8 cellular contexts compared by ENCODE assay signal in the genomic region with DNA sequence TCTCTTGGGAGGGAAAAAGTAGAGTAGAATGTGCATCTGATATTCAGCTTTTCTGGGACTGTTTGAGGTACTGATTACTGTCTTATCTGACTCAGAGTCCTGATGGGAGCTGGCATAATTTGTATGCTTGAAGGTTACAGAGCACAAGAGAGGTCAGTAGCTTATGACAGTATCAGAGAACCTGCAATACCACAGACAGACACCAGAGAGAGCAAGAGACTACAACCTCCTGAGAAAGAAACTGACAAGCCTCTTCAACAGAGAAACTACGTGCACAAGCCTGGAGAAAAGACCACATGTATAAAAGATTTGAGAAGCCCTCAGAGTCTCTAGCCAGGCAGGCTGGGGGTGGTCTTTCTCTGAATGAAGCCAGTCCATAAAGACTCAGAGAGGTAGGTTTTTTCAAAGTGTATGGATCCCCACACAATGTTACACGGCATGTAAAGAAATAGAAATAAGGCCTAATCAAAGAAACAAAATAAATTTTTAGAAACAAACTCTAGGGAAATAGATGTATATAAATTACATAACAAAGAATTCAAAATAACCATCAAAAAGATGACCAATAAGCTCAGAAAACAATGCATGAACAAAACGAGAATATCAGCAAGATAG.
A peak's percentile ranks its signal among the peaks of the same experiment; 100 is the strongest.
DNase-seq lines count a peak whose midpoint lies in the region; ATAC-seq and TF ChIP-seq lines count a peak whose summit lies in the region.

No MANE protein-coding gene starts in this region.

- H3K4me2 ChIP-seq in KMS-11 (no peak overlapping the region), PC-9 (no peak overlapping the region), fibroblast of lung (ENCODE audit: extremely low read depth, insufficient read depth, low read length) (no peak overlapping the region)

- H3K27ac ChIP-seq in KMS-11: no peak overlapping the region
- no peak overlapping the region for H3K27ac ChIP-seq in PC-9
- H3K27ac ChIP-seq in fibroblast of lung (ENCODE audit: insufficient read depth, low read length): no peak overlapping the region

- CTCF ChIA-PET in PC-9 (lab: Charles Lee): interaction anchor here (0.6 kb wide), 1 partner anchor 1023 kb away, joined by 3 read pairs; no protein-coding TSS in a partner anchor

- intact Hi-C loops in PC-9 (cut with micrococcal nuclease; ENCODE audit: unreplicated experiment): no loop called here

- H3K36me3 ChIP-seq in KMS-11 (ENCODE audit: insufficient read depth) (no peaks in the 10 kb centered on the region), PC-9 (ENCODE audit: low read depth) (no peaks in the 10 kb centered on the region), fibroblast of lung (ENCODE audit: control insufficient read depth, insufficient read depth, low read length) (no peaks in the 10 kb centered on the region)

- H3K4me3 ChIP-seq in KMS-11 (IDR thresholded peaks at IDR 0.05; ENCODE audit: insufficient read depth, low read depth, low read length): no peak overlapping the region
- H3K4me3 ChIP-seq in PC-9: no peak overlapping the region
- no peak overlapping the region for H3K4me3 ChIP-seq in fibroblast of lung (replicated peaks in 1 of 4; ENCODE audit: control extremely low read depth in 1 of 4, insufficient read depth in 1 of 4, low read depth in 3 of 4, low read length in 4 of 4)

- no peaks in the 10 kb centered on the region for H3K27me3 ChIP-seq in KMS-11 (ENCODE audit: insufficient read depth, low read depth)
- H3K27me3 ChIP-seq in PC-9 (ENCODE audit: insufficient read depth, low read depth): no peaks in the 10 kb centered on the region
- H3K27me3 ChIP-seq in fibroblast of lung (ENCODE audit: control insufficient read depth, insufficient read depth, low read length): no peaks in the 10 kb centered on the region

- H3K9me3 ChIP-seq in PC-9 (ENCODE audit: insufficient read depth, low read depth) (no peaks in the 10 kb centered on the region), fibroblast of lung (ENCODE audit: control insufficient read depth, insufficient read depth, low read depth, low read length) (no peaks in the 10 kb centered on the region)

- DNase-seq in COLO668 (lab: John Stamatoyannopoulos, UW; ENCODE audit: unreplicated experiment) (peak; percentile 52), GM20000 (ENCODE audit: low spot score) (peak; percentile 14), PC-9 (peak; percentile 13 to 43), fibroblast of lung (ENCODE audit: low read depth in 2 of 2) (peak; percentile 12 to 70), pons (ENCODE audit: low spot score) (peak; percentile 83)
- DNase-seq in stimulated activated CD4-positive, alpha-beta T cell treated with anti-CD3 and anti-CD28 coated beads, Interleukin-4, amount 100 ng/mL, for 24 hours: no peak

- H3K4me1 ChIP-seq in KMS-11 (ENCODE audit: low read depth, poor library complexity, severe bottlenecking) (no peaks in the 10 kb centered on the region), PC-9 (replicated peaks; ENCODE audit: insufficient read depth) (no peaks in the 10 kb centered on the region), fibroblast of lung (ENCODE audit: control insufficient read depth, extremely low read depth, insufficient read depth, low read length) (no peaks in the 10 kb centered on the region)

- no peaks in the 10 kb centered on the region for H3F3A ChIP-seq in PC-9 (ENCODE audit: insufficient read depth, low read depth)

- ATAC-seq in HG02571 (IDR thresholded peaks at IDR 0.05; ENCODE audit: unreplicated experiment): no peak

- POLR2A ChIA-PET in PC-9 (lab: Charles Lee; ENCODE audit: unreplicated experiment): no interaction called here

- H4K20me1 ChIP-seq in KMS-11 (ENCODE audit: insufficient read depth) (no peaks in the 10 kb centered on the region), PC-9 (ENCODE audit: insufficient read depth) (no peaks in the 10 kb centered on the region), fibroblast of lung (ENCODE audit: control insufficient read depth, extremely low read depth, insufficient read depth, low read length) (no peaks in the 10 kb centered on the region)

- peaks cover 3% of the 10 kb centered on the region; the same call in 1 of the 2 replicates for H3K9me2 ChIP-seq in PC-9 (ENCODE audit: insufficient read depth)

- H3K9ac ChIP-seq in KMS-11 (no peak overlapping the region), fibroblast of lung (ENCODE audit: insufficient read depth, low read length) (no peak overlapping the region)

- BruUV-seq in PC-9 (replicated peaks; lab: Mats Ljungman, UMichigan): no TSS peak

- TF ChIP-seq CTCF in GM20000 (IDR thresholded peaks at IDR 0.05; ENCODE audit: extremely low read depth, missing control alignments) (peak; percentile 40), KMS-11 (conservative IDR thresholded peaks at IDR 0.05; ENCODE audit: low read depth, low read length) (peak; percentile 84), PC-9 (conservative IDR thresholded peaks at IDR 0.05) (peak; percentile 91), fibroblast of lung (conservative IDR thresholded peaks at IDR 0.05 in 1 of 2, IDR thresholded peaks at IDR 0.05 in 1 of 2; ENCODE audit: low read depth in 1 of 2, low read length in 2 of 2) (peak; percentile 82 to 95)

- H3K79me2 ChIP-seq in KMS-11 (ENCODE audit: insufficient read depth, low read depth) (no peaks in the 10 kb centered on the region), PC-9 (ENCODE audit: low read depth) (no peaks in the 10 kb centered on the region), fibroblast of lung (ENCODE audit: control insufficient read depth, insufficient read depth, low read length) (no peaks in the 10 kb centered on the region)

- H2AFZ ChIP-seq in KMS-11 (ENCODE audit: low read depth) (no peak overlapping the region), PC-9 (no peak overlapping the region), fibroblast of lung (ENCODE audit: low read length) (no peak overlapping the region)

Comparison
In these comparisons a context has a peak if more than half of its experiments do, and no peak if none do; other contexts are left out.
1. CTCF ChIP-seq: peak in every context shown above with its lines; median percentile 91 in PC-9; 88 in fibroblast of lung; 84 in KMS-11; 40 in GM20000.